ENCODE assay signal across 14 cellular contexts in genomic region chr11:18408558-18409242, GRCh38. TPM values are rescaled to one million over a fixed set of nuclear protein-coding genes. Genes with fewer than 3 reads are reported as not detected.
DNase-seq lines count a peak whose midpoint lies in the region; ATAC-seq and TF ChIP-seq lines count a peak whose summit lies in the region.
"Had no signal": no experiment of that assay in that cellular context is flagged by ENCODE, and none has a peak within 500 bp of the region (broad histone marks: within the 10 kb centered on the region; RNA-seq: fewer than 3 reads in every experiment).

No MANE protein-coding gene starts in this region.

- peak; percentile 12 to 16 for ATAC-seq in activated naive CD4-positive, alpha-beta T cell treated with anti-CD3 and anti-CD28 coated beads, Interleukin-2, amount 50 U/mL, for 72 hours
- ATAC-seq in psoas muscle, result peak; percentile 14 to 41 (median 21)
- ATAC-seq in GM19351 (IDR thresholded peaks at IDR 0.05; ENCODE audit: unreplicated experiment), result no peak

- H3K4me1 ChIP-seq in psoas muscle (no peaks in the 10 kb centered on the region), spleen (peaks cover 0 to 10% (median 0%) of the 10 kb centered on the region in 6 donors)

- DNase-seq in activated naive CD4-positive, alpha-beta T cell treated with anti-CD3 and anti-CD28 coated beads, Interleukin-2, amount 50 U/mL, for 72 hours (ENCODE audit: low spot score in 2 of 2), result no peak
- no peak for DNase-seq in activated naive CD4-positive, alpha-beta T cell treated with Interleukin-2 at 50 U/mL for 16 hours
- DNase-seq in HT-29 (ENCODE audit: low spot score), result peak; percentile 22
- no peak for DNase-seq in psoas muscle
- DNase-seq in epidermal melanocyte (ENCODE audit: insufficient read length, low spot score), result no peak
- DNase-seq in spleen, result no peak
- DNase-seq: caudate nucleus; erythroblast; hypothalamus; NCI-H2171; stimulated activated CD4-positive, alpha-beta T cell treated with anti-CD3 and anti-CD28 coated beads, Interleukin-4, amount 100 ng/mL, for 24 hours had no signal

- H3K4me3 ChIP-seq in psoas muscle (no peak overlapping the region), spleen (no peak overlapping the region)

- H3K36me3 ChIP-seq in psoas muscle (ENCODE audit: insufficient read depth in 1 of 2, low read depth in 1 of 2) (peaks cover 11 to 54% of the 10 kb centered on the region in 2 donors), spleen (peaks cover 11 to 56% (median 53%) of the 10 kb centered on the region in 6 donors)

- no peak for TF ChIP-seq POLR2A in spleen (IDR thresholded peaks at IDR 0.05)

- peaks cover 5 to 22% of the 10 kb centered on the region in 2 donors for H3K36me3 Mint-ChIP-seq in activated naive CD4-positive, alpha-beta T cell treated with anti-CD3 and anti-CD28 coated beads, Interleukin-2, amount 50 U/mL, for 72 hours
- peaks cover 12% of the 10 kb centered on the region for H3K36me3 Mint-ChIP-seq in activated naive CD8-positive, alpha-beta T cell

- H3K9me3 ChIP-seq in psoas muscle, result no peaks in the 10 kb centered on the region
- H3K9me3 ChIP-seq in spleen, result no peaks in the 10 kb centered on the region

- H3K4me3 Mint-ChIP-seq in activated naive CD8-positive, alpha-beta T cell, result no peak overlapping the region
- H3K4me3 Mint-ChIP-seq: memory B cell had no signal

- WGBS in psoas muscle, 3 donors, result 67 to 88% (median 75%) methylated on average over 8 of the region's 8 CpGs
- WGBS in spleen, 5 donors, result 92 to 96% (median 95%) methylated on average over 8 of the region's 8 CpGs

- intact Hi-C loops in psoas muscle (cut with DNase I), result loop anchor here in 1 of 2 donors (5.0 kb wide), 1 partner anchor 89 kb away; no protein-coding TSS in a partner anchor
- intact Hi-C loops in spleen (cut with DNase I; ENCODE audit: low total_unique reads), result no loop called here

- peaks cover 0 to 4% of the 10 kb centered on the region in 2 donors for H3K9me3 Mint-ChIP-seq in activated naive CD4-positive, alpha-beta T cell treated with anti-CD3 and anti-CD28 coated beads, Interleukin-2, amount 50 U/mL, for 72 hours
- H3K9me3 Mint-ChIP-seq in activated naive CD8-positive, alpha-beta T cell (ENCODE audit: low read depth), result peaks cover 4% of the 10 kb centered on the region
- H3K9me3 Mint-ChIP-seq: memory B cell had no signal

- no peaks in the 10 kb centered on the region for H3K27me3 Mint-ChIP-seq in activated naive CD8-positive, alpha-beta T cell
- H3K27me3 Mint-ChIP-seq: memory B cell had no signal

- H3K27ac ChIP-seq in psoas muscle, result no peak overlapping the region
- no peak overlapping the region for H3K27ac ChIP-seq in spleen

- TF ChIP-seq CTCF in psoas muscle (IDR thresholded peaks at IDR 0.05), result no peak
- TF ChIP-seq CTCF in spleen (IDR thresholded peaks at IDR 0.05 in 8 of 11, conservative IDR thresholded peaks at IDR 0.05 in 3 of 11), result no peak

- peaks cover 14% of the 10 kb centered on the region for H3K4me1 Mint-ChIP-seq in activated naive CD8-positive, alpha-beta T cell (ENCODE audit: low read depth)
- H3K4me1 Mint-ChIP-seq: memory B cell had no signal

- H3K27me3 ChIP-seq in psoas muscle (ENCODE audit: insufficient read depth in 3 of 3, low read length in 2 of 3), result no peaks in the 10 kb centered on the region
- no peaks in the 10 kb centered on the region for H3K27me3 ChIP-seq in spleen (replicated peaks in 1 of 7)

- peak overlapping the region; percentile 4 to 25 for H3K27ac Mint-ChIP-seq in activated naive CD4-positive, alpha-beta T cell treated with anti-CD3 and anti-CD28 coated beads, Interleukin-2, amount 50 U/mL, for 72 hours
- peak overlapping the region; percentile 41 for H3K27ac Mint-ChIP-seq in activated naive CD8-positive, alpha-beta T cell
- H3K27ac Mint-ChIP-seq: memory B cell had no signal

RNA-seq across cellular contexts. Expression of gene LDHC, which starts 3.4 kb away (rescaled TPM):
- total RNA-seq in activated naive CD4-positive, alpha-beta T cell treated with anti-CD3 and anti-CD28 coated beads, Interleukin-2, amount 50 U/mL, for 72 hours, result not detected
- total RNA-seq in HT-29 (2014; rRNA removed; shearing (Covaris generic)), result not detected in 2 replicates
- total RNA-seq in psoas muscle (1 to 10 TPM in 2 of 4 donors, under 1 TPM in 1, not detected in 1; 0.64 to 3.0 (median 2.5) TPM), spleen (under 1 TPM in 1 of 7 donors, not detected in 6; 0.84 TPM)
- polyA plus RNA-seq in psoas muscle (1 to 10 TPM in 2 of 3 donors, not detected in 1; 2.3 to 4.0 TPM), spleen (1 to 10 TPM in 1 of 3 donors, under 1 TPM in 1, not detected in 1; 0.93 to 1.1 TPM)

RNA-seq across cellular contexts. Expression of gene LDHA, which starts 14.3 kb away (rescaled TPM):
- total RNA-seq in activated naive CD4-positive, alpha-beta T cell treated with anti-CD3 and anti-CD28 coated beads, Interleukin-2, amount 50 U/mL, for 72 hours, result 1,000 to 10,000 TPM in 1 of 2 donors, 100 to 1,000 TPM in 1; 979 to 2,196 TPM
- 295 and 327 TPM in 2 replicates for total RNA-seq in HT-29 (2014; rRNA removed; shearing (Covaris generic))
- total RNA-seq in psoas muscle (100 to 1,000 TPM; 254 to 867 (median 701) TPM), spleen (100 to 1,000 TPM; 221 to 415 (median 286) TPM)
- polyA plus RNA-seq in psoas muscle (1,000 to 10,000 TPM in 2 of 3 donors, 100 to 1,000 TPM in 1; 903 to 1,038 (median 1,020) TPM), spleen (100 to 1,000 TPM; 139 to 260 (median 206) TPM)

RNA-seq across cellular contexts. Expression of gene LDHAL6A, which starts 47.0 kb away (rescaled TPM):
- not detected for total RNA-seq in activated naive CD4-positive, alpha-beta T cell treated with anti-CD3 and anti-CD28 coated beads, Interleukin-2, amount 50 U/mL, for 72 hours
- not detected in 2 replicates for total RNA-seq in HT-29 (2014; rRNA removed; shearing (Covaris generic))
- total RNA-seq in psoas muscle, result not detected
- under 1 TPM in 1 of 3 donors, not detected in 2; 0.03 TPM for polyA plus RNA-seq in psoas muscle
- not detected for total RNA-seq in spleen
- under 1 TPM in 1 of 3 donors, not detected in 2; 0.02 TPM for polyA plus RNA-seq in spleen
